ENCODE assay signal across 2 cellular contexts in genomic region chr19:35977446-35978222, GRCh38.
TF ChIP-seq lines count a peak whose summit lies in the region.

No MANE protein-coding gene starts in this region.

TF ChIP-seq in HCT116, 20 proteins besides CTCF, POLR2A, EP300 and RAD21 (continued from another document):
- TF ChIP-seq ZBTB33 (IDR thresholded peaks at IDR 0.05; ENCODE audit: extremely low read depth, insufficient replicate concordance, low read length) = no peak
- no peak for TF ChIP-seq ELF1 (IDR thresholded peaks at IDR 0.05; ENCODE audit: borderline replicate concordance, low read depth)
- no peak for TF ChIP-seq CBX3 (IDR thresholded peaks at IDR 0.05; ENCODE audit: low read depth)
- no peak for TF ChIP-seq REST (IDR thresholded peaks at IDR 0.05; ENCODE audit: low read depth)
- no peak for TF ChIP-seq ZFX (IDR thresholded peaks at IDR 0.05)
- TF ChIP-seq EZH2phosphoT487 (IDR thresholded peaks at IDR 0.05; ENCODE audit: borderline replicate concordance) = no peak
- TF ChIP-seq, protein P1, sequence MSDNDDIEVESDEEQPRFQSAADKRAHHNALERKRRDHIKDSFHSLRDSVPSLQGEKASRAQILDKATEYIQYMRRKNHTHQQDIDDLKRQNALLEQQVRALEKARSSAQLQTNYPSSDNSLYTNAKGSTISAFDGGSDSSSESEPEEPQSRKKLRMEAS (IDR thresholded peaks at IDR 0.05) = no peak

TF ChIP-seq in SK-N-SH, 30 proteins besides CTCF, POLR2A, EP300 and RAD21 (continued from another document):
- no peak for TF ChIP-seq FOXJ3 (CRISPR knock-in tag; IDR thresholded peaks at IDR 0.05)
- TF ChIP-seq YY1 (IDR thresholded peaks at IDR 0.05; ENCODE audit: low read depth) = no peak
- no peak for TF ChIP-seq USF2 (IDR thresholded peaks at IDR 0.05; ENCODE audit: borderline replicate concordance, low read depth, low read length)
- TF ChIP-seq ZBTB33 (IDR thresholded peaks at IDR 0.05; ENCODE audit: borderline replicate concordance, low read depth) = no peak
- no peak for TF ChIP-seq TEAD4 (IDR thresholded peaks at IDR 0.05; ENCODE audit: borderline replicate concordance, insufficient read depth)
- no peak for TF ChIP-seq POLR2AphosphoS5 (IDR thresholded peaks at IDR 0.05; ENCODE audit: low read depth, low read length)
- no peak for TF ChIP-seq EZH2phosphoT487 (IDR thresholded peaks at IDR 0.05; ENCODE audit: borderline replicate concordance, low read depth)
- TF ChIP-seq TCF12 (IDR thresholded peaks at IDR 0.05) = no peak
- TF ChIP-seq REST (IDR thresholded peaks at IDR 0.05; ENCODE audit: low read depth, low read length) = no peak
- TF ChIP-seq USF1 (IDR thresholded peaks at IDR 0.05; ENCODE audit: borderline replicate concordance, low read depth) = no peak
